Comparison of ENCODE assay signal across 3 cellular contexts in the genomic region with DNA sequence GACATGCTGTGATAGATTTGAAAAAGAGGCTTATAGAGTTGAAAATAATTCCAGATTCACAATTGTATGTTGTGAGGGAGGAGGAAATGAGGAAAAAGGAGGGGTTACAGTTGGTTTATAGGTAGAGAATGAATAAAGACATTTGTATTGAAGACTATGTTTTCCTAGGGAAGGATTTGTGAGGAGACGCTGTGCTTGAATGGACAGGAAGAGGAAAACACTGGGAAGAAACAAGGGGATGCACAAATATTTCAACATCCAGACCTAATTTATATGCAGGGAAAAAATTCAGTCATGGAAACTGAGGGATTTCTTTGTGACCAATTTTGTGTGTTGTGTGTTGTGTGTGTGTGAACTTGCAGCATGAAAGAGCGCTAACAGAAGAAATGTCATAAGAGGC.
TF ChIP-seq lines count a peak whose summit lies in the region.

No MANE protein-coding gene starts in this region.

TF ChIP-seq in HEK293, 187 proteins besides CTCF, POLR2A, EP300 and RAD21:
- TF ChIP-seq, protein P1, sequence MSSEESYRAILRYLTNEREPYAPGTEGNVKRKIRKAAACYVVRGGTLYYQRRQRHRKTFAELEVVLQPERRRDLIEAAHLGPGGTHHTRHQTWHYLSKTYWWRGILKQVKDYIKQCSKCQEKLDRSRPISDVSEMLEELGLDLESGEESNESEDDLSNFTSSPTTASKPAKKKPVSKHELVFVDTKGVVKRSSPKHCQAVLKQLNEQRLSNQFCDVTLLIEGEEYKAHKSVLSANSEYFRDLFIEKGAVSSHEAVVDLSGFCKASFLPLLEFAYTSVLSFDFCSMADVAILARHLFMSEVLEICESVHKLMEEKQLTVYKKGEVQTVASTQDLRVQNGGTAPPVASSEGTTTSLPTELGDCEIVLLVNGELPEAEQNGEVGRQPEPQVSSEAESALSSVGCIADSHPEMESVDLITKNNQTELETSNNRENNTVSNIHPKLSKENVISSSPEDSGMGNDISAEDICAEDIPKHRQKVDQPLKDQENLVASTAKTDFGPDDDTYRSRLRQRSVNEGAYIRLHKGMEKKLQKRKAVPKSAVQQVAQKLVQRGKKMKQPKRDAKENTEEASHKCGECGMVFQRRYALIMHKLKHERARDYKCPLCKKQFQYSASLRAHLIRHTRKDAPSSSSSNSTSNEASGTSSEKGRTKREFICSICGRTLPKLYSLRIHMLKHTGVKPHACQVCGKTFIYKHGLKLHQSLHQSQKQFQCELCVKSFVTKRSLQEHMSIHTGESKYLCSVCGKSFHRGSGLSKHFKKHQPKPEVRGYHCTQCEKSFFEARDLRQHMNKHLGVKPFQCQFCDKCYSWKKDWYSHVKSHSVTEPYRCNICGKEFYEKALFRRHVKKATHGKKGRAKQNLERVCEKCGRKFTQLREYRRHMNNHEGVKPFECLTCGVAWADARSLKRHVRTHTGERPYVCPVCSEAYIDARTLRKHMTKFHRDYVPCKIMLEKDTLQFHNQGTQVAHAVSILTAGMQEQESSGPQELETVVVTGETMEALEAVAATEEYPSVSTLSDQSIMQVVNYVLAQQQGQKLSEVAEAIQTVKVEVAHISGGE (tag by site-specific recombination; conservative IDR thresholded peaks at IDR 0.05; ENCODE audit: low read depth), result peak; percentile 54
- TF ChIP-seq, protein P2, sequence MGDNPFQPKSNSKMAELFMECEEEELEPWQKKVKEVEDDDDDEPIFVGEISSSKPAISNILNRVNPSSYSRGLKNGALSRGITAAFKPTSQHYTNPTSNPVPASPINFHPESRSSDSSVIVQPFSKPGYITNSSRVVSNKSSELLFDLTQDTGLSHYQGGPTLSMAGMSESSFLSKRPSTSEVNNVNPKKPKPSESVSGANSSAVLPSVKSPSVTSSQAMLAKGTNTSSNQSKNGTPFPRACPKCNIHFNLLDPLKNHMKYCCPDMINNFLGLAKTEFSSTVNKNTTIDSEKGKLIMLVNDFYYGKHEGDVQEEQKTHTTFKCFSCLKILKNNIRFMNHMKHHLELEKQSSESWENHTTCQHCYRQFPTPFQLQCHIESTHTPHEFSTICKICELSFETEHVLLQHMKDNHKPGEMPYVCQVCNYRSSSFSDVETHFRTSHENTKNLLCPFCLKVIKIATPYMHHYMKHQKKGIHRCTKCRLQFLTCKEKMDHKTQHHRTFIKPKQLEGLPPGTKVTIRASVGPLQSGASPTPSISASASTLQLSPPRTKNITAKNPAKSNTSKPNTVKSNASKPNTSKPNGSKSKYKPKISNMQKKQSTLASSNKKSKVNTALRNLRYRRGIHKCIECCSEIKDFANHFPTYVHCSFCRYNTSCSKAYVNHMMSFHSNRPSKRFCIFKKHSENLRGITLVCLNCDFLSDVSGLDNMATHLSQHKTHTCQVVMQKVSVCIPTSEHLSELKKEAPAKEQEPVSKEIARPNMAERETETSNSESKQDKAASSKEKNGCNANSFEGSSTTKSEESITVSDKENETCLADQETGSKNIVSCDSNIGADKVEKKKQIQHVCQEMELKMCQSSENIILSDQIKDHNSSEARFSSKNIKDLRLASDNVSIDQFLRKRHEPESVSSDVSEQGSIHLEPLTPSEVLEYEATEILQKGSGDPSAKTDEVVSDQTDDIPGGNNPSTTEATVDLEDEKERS (tag by site-specific recombination; IDR thresholded peaks at IDR 0.05), result no peak

TF ChIP-seq in K562, 482 proteins besides CTCF, POLR2A, EP300 and RAD21:
- TF ChIP-seq, protein P3, sequence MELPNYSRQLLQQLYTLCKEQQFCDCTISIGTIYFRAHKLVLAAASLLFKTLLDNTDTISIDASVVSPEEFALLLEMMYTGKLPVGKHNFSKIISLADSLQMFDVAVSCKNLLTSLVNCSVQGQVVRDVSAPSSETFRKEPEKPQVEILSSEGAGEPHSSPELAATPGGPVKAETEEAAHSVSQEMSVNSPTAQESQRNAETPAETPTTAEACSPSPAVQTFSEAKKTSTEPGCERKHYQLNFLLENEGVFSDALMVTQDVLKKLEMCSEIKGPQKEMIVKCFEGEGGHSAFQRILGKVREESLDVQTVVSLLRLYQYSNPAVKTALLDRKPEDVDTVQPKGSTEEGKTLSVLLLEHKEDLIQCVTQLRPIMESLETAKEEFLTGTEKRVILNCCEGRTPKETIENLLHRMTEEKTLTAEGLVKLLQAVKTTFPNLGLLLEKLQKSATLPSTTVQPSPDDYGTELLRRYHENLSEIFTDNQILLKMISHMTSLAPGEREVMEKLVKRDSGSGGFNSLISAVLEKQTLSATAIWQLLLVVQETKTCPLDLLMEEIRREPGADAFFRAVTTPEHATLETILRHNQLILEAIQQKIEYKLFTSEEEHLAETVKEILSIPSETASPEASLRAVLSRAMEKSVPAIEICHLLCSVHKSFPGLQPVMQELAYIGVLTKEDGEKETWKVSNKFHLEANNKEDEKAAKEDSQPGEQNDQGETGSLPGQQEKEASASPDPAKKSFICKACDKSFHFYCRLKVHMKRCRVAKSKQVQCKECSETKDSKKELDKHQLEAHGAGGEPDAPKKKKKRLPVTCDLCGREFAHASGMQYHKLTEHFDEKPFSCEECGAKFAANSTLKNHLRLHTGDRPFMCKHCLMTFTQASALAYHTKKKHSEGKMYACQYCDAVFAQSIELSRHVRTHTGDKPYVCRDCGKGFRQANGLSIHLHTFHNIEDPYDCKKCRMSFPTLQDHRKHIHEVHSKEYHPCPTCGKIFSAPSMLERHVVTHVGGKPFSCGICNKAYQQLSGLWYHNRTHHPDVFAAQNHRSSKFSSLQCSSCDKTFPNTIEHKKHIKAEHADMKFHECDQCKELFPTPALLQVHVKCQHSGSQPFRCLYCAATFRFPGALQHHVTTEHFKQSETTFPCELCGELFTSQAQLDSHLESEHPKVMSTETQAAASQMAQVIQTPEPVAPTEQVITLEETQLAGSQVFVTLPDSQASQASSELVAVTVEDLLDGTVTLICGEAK (IDR thresholded peaks at IDR 0.05), result peak; percentile 72
- TF ChIP-seq, protein P3 (CRISPR knock-in tag; IDR thresholded peaks at IDR 0.05), result no peak
- TF ChIP-seq, protein P4, sequence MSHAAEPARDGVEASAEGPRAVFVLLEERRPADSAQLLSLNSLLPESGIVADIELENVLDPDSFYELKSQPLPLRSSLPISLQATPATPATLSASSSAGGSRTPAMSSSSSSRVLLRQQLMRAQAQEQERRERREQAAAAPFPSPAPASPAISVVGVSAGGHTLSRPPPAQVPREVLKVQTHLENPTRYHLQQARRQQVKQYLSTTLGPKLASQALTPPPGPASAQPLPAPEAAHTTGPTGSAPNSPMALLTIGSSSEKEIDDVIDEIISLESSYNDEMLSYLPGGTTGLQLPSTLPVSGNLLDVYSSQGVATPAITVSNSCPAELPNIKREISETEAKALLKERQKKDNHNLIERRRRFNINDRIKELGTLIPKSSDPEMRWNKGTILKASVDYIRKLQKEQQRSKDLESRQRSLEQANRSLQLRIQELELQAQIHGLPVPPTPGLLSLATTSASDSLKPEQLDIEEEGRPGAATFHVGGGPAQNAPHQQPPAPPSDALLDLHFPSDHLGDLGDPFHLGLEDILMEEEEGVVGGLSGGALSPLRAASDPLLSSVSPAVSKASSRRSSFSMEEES (CRISPR knock-in tag; IDR thresholded peaks at IDR 0.05), result no peak
- TF ChIP-seq TARDBP (IDR thresholded peaks at IDR 0.05) (no peak), ZNF146 (CRISPR knock-in tag; IDR thresholded peaks at IDR 0.05; ENCODE audit: unreplicated experiment) (no peak), ELF4 (CRISPR knock-in tag; IDR thresholded peaks at IDR 0.05) (no peak)

TF ChIP-seq in WTC11, 78 proteins besides CTCF, POLR2A, EP300 and RAD21:
- TF ChIP-seq, protein P5, sequence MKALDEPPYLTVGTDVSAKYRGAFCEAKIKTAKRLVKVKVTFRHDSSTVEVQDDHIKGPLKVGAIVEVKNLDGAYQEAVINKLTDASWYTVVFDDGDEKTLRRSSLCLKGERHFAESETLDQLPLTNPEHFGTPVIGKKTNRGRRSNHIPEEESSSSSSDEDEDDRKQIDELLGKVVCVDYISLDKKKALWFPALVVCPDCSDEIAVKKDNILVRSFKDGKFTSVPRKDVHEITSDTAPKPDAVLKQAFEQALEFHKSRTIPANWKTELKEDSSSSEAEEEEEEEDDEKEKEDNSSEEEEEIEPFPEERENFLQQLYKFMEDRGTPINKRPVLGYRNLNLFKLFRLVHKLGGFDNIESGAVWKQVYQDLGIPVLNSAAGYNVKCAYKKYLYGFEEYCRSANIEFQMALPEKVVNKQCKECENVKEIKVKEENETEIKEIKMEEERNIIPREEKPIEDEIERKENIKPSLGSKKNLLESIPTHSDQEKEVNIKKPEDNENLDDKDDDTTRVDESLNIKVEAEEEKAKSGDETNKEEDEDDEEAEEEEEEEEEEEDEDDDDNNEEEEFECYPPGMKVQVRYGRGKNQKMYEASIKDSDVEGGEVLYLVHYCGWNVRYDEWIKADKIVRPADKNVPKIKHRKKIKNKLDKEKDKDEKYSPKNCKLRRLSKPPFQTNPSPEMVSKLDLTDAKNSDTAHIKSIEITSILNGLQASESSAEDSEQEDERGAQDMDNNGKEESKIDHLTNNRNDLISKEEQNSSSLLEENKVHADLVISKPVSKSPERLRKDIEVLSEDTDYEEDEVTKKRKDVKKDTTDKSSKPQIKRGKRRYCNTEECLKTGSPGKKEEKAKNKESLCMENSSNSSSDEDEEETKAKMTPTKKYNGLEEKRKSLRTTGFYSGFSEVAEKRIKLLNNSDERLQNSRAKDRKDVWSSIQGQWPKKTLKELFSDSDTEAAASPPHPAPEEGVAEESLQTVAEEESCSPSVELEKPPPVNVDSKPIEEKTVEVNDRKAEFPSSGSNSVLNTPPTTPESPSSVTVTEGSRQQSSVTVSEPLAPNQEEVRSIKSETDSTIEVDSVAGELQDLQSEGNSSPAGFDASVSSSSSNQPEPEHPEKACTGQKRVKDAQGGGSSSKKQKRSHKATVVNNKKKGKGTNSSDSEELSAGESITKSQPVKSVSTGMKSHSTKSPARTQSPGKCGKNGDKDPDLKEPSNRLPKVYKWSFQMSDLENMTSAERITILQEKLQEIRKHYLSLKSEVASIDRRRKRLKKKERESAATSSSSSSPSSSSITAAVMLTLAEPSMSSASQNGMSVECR (CRISPR knock-in tag; IDR thresholded peaks at IDR 0.05; ENCODE audit: borderline replicate concordance), result no peak
- no peak for TF ChIP-seq NFE2L1 (CRISPR knock-in tag; IDR thresholded peaks at IDR 0.05)
- TF ChIP-seq, protein P6, sequence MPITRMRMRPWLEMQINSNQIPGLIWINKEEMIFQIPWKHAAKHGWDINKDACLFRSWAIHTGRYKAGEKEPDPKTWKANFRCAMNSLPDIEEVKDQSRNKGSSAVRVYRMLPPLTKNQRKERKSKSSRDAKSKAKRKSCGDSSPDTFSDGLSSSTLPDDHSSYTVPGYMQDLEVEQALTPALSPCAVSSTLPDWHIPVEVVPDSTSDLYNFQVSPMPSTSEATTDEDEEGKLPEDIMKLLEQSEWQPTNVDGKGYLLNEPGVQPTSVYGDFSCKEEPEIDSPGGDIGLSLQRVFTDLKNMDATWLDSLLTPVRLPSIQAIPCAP (CRISPR knock-in tag; IDR thresholded peaks at IDR 0.05), result no peak
- TF ChIP-seq EMX1 (CRISPR knock-in tag; IDR thresholded peaks at IDR 0.05), result no peak
